1 cellular context compared by ENCODE assay signal in the genomic region with DNA sequence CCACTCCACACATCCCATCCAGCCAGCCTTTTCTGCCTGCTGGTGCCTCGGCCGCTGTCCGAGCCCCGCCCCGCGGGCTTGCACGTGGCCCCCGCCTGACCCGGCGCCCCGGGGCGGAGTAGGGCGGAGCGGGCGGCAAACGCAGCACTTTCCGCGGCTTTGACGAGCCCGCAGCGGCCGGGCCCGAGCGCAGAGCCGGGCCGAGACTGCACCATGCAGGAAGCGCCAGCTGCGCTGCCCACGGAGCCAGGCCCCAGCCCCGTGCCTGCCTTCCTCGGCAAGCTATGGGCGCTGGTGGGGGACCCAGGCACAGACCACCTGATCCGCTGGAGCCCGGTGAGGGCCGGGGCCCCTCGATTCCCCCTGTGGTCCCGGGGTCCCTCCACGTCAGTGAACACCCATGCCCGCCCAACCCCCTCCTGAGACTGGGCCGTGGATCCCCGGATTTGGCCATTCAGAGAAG.
TF ChIP-seq lines count a peak whose summit lies in the region.

A gene with protein sequence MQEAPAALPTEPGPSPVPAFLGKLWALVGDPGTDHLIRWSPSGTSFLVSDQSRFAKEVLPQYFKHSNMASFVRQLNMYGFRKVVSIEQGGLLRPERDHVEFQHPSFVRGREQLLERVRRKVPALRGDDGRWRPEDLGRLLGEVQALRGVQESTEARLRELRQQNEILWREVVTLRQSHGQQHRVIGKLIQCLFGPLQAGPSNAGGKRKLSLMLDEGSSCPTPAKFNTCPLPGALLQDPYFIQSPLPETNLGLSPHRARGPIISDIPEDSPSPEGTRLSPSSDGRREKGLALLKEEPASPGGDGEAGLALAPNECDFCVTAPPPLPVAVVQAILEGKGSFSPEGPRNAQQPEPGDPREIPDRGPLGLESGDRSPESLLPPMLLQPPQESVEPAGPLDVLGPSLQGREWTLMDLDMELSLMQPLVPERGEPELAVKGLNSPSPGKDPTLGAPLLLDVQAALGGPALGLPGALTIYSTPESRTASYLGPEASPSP (plus strand): TSS at position 147 of the 463 bp plus-strand sequence. CDS start 67 bp downstream, at position 214.

TF ChIP-seq in HepG2, 621 proteins besides CTCF, POLR2A, EP300 and RAD21 (continued from another document and continues in another):
- TF ChIP-seq, protein P1, sequence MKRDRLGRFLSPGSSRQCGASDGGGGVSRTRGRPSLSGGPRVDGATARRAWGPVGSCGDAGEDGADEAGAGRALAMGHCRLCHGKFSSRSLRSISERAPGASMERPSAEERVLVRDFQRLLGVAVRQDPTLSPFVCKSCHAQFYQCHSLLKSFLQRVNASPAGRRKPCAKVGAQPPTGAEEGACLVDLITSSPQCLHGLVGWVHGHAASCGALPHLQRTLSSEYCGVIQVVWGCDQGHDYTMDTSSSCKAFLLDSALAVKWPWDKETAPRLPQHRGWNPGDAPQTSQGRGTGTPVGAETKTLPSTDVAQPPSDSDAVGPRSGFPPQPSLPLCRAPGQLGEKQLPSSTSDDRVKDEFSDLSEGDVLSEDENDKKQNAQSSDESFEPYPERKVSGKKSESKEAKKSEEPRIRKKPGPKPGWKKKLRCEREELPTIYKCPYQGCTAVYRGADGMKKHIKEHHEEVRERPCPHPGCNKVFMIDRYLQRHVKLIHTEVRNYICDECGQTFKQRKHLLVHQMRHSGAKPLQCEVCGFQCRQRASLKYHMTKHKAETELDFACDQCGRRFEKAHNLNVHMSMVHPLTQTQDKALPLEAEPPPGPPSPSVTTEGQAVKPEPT (CRISPR knock-in tag; IDR thresholded peaks at IDR 0.05; ENCODE audit: low read depth): no peak
- TF ChIP-seq RXRA (CRISPR knock-in tag; IDR thresholded peaks at IDR 0.05) (peak; percentile 54; the same call in 1 of the 2 replicates), ZNF672 (CRISPR knock-in tag; IDR thresholded peaks at IDR 0.05) (peak; percentile 70; the same call in 1 of the 2 replicates), GATAD2A (CRISPR knock-in tag; IDR thresholded peaks at IDR 0.05) (0 out of 2 replicates have a peak, but pooled peaks have one; percentile 23), GATA4 (IDR thresholded peaks at IDR 0.05; ENCODE audit: borderline replicate concordance, low read depth) (no peak), ZMYM3 (CRISPR knock-in tag; IDR thresholded peaks at IDR 0.05) (no peak), ZNF841 (CRISPR knock-in tag; IDR thresholded peaks at IDR 0.05; ENCODE audit: borderline replicate concordance) (peak; percentile 82; the same call in 1 of the 2 replicates), ZNF724P (CRISPR knock-in tag; IDR thresholded peaks at IDR 0.05; ENCODE audit: borderline replicate concordance) (peak; percentile 91; the same call in 1 of the 2 replicates), ARNT2 (CRISPR knock-in tag; IDR thresholded peaks at IDR 0.05; ENCODE audit: low read depth) (peak; percentile 94), SMC3 (IDR thresholded peaks at IDR 0.05; ENCODE audit: low read length) (no peak), HES4 (CRISPR knock-in tag; IDR thresholded peaks at IDR 0.05; ENCODE audit: borderline replicate concordance) (peak; percentile 89; the same call in 1 of the 2 replicates), ZNF205 (CRISPR knock-in tag; IDR thresholded peaks at IDR 0.05) (peak; percentile 66), DNMT3B (CRISPR knock-in tag; conservative IDR thresholded peaks at IDR 0.05) (no peak), NCOA5 (CRISPR knock-in tag; IDR thresholded peaks at IDR 0.05) (no peak), ZNF768 (CRISPR knock-in tag; IDR thresholded peaks at IDR 0.05) (peak; percentile 49; the same call in 1 of the 2 replicates), ZNF552 (CRISPR knock-in tag; IDR thresholded peaks at IDR 0.05; ENCODE audit: borderline replicate concordance) (peak; percentile 75; the same call in 1 of the 2 replicates), ZNF501 (CRISPR knock-in tag; IDR thresholded peaks at IDR 0.05) (peak; percentile 63; the same call in 1 of the 2 replicates), CEBPB (IDR thresholded peaks at IDR 0.05; ENCODE audit: borderline replicate concordance, low read depth, low read length) (no peak), TEAD3 (CRISPR knock-in tag; optimal IDR thresholded peaks at IDR 0.05; ENCODE audit: borderline replicate concordance) (peak; percentile 63), SRSF4 (IDR thresholded peaks at IDR 0.05; ENCODE audit: low read depth, low read length, poor library complexity, severe bottlenecking) (no peak), ZNF607 (CRISPR knock-in tag; IDR thresholded peaks at IDR 0.05; ENCODE audit: borderline replicate concordance) (peak; percentile 95), JARID2 (CRISPR knock-in tag; IDR thresholded peaks at IDR 0.05; ENCODE audit: insufficient replicate concordance) (no peak), MZF1 (CRISPR knock-in tag; IDR thresholded peaks at IDR 0.05; ENCODE audit: borderline replicate concordance) (no peak), RXRB (CRISPR knock-in tag; IDR thresholded peaks at IDR 0.05; ENCODE audit: borderline replicate concordance) (peak; percentile 63; the same call in 1 of the 2 replicates), PHB2 (IDR thresholded peaks at IDR 0.05; ENCODE audit: partially characterized antibody) (no peak)
- TF ChIP-seq, protein P2, sequence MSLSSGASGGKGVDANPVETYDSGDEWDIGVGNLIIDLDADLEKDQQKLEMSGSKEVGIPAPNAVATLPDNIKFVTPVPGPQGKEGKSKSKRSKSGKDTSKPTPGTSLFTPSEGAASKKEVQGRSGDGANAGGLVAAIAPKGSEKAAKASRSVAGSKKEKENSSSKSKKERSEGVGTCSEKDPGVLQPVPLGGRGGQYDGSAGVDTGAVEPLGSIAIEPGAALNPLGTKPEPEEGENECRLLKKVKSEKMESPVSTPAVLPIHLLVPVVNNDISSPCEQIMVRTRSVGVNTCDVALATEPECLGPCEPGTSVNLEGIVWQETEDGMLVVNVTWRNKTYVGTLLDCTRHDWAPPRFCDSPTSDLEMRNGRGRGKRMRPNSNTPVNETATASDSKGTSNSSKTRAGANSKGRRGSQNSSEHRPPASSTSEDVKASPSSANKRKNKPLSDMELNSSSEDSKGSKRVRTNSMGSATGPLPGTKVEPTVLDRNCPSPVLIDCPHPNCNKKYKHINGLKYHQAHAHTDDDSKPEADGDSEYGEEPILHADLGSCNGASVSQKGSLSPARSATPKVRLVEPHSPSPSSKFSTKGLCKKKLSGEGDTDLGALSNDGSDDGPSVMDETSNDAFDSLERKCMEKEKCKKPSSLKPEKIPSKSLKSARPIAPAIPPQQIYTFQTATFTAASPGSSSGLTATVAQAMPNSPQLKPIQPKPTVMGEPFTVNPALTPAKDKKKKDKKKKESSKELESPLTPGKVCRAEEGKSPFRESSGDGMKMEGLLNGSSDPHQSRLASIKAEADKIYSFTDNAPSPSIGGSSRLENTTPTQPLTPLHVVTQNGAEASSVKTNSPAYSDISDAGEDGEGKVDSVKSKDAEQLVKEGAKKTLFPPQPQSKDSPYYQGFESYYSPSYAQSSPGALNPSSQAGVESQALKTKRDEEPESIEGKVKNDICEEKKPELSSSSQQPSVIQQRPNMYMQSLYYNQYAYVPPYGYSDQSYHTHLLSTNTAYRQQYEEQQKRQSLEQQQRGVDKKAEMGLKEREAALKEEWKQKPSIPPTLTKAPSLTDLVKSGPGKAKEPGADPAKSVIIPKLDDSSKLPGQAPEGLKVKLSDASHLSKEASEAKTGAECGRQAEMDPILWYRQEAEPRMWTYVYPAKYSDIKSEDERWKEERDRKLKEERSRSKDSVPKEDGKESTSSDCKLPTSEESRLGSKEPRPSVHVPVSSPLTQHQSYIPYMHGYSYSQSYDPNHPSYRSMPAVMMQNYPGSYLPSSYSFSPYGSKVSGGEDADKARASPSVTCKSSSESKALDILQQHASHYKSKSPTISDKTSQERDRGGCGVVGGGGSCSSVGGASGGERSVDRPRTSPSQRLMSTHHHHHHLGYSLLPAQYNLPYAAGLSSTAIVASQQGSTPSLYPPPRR (CRISPR knock-in tag; IDR thresholded peaks at IDR 0.05; ENCODE audit: borderline replicate concordance): peak; percentile 81
- TF ChIP-seq, protein P3, sequence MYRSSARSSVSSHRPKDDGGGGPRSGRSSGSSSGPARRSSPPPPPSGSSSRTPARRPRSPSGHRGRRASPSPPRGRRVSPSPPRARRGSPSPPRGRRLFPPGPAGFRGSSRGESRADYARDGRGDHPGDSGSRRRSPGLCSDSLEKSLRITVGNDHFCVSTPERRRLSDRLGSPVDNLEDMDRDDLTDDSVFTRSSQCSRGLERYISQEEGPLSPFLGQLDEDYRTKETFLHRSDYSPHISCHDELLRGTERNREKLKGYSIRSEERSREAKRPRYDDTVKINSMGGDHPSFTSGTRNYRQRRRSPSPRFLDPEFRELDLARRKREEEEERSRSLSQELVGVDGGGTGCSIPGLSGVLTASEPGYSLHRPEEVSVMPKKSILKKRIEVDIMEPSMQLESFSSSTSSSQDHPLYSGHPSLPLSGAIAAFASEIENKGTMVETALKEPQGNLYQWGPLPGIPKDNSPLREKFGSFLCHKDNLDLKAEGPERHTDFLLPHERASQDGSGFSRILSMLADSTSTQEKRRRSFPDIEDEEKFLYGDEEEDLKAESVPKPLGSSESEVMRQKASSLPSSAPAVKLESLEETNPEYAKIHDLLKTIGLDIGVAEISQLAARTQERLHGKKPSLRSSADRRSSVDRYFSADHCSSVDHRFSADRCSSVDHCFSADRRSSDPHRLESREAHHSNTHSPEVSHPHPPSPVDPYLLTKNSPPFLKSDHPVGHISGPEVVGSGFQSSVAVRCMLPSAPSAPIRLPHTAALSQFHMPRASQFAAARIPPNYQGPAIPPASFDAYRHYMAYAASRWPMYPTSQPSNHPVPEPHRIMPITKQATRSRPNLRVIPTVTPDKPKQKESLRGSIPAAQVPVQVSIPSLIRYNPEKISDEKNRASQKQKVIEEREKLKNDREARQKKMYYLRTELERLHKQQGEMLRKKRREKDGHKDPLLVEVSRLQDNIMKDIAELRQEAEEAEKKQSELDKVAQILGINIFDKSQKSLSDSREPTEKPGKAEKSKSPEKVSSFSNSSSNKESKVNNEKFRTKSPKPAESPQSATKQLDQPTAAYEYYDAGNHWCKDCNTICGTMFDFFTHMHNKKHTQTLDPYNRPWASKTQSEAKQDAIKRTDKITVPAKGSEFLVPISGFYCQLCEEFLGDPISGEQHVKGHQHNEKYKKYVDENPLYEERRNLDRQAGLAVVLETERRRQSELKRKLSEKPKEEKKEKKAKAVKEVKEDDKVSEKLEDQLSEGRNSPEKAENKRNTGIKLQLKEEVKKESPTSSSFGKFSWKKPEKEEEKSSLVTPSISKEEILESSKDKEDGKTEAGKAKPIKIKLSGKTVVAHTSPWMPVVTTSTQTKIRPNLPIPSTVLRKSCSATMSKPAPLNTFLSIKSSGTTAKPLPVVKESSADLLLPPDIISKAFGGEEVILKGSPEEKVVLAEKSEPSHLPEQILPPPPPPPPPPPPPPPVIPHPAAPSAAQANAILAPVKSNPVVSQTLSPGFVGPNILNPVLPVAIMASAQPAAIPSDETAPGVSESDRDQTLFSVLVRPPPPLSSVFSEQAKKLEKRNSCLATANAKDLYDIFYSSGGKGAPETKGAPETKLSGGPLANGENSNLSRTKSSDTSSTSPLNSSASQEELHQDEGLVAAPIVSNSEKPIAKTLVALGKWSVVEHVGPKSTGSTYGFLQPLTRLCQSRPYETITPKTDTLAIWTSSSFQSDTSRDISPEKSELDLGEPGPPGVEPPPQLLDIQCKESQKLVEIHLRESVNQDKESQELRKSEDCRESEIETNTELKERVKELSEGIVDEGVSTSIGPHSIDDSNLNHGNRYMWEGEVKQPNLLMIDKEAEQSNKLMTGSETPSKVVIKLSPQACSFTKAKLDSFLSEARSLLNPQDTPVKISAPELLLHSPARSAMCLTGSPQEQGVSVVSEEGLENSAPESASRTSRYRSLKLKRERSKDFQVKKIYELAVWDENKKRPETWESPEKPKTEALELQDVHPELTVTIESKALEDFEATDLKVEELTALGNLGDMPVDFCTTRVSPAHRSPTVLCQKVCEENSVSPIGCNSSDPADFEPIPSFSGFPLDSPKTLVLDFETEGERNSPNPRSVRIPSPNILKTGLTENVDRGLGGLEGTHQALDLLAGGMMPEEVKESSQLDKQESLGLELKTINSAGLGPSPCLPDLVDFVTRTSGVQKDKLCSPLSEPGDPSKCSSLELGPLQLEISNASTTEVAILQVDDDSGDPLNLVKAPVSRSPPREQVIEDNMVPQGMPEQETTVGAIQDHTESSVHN (CRISPR knock-in tag; IDR thresholded peaks at IDR 0.05): no peak
- TF ChIP-seq, protein P4, sequence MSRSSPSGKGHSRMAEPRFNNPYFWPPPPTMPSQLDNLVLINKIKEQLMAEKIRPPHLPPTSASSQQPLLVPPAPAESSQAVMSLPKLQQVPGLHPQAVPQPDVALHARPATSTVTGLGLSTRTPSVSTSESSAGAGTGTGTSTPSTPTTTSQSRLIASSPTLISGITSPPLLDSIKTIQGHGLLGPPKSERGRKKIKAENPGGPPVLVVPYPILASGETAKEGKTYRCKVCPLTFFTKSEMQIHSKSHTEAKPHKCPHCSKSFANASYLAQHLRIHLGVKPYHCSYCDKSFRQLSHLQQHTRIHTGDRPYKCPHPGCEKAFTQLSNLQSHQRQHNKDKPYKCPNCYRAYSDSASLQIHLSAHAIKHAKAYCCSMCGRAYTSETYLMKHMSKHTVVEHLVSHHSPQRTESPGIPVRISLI (CRISPR knock-in tag; IDR thresholded peaks at IDR 0.05; ENCODE audit: borderline replicate concordance): no peak; the same call in 1 of the 2 replicates
- TF ChIP-seq, protein P5, sequence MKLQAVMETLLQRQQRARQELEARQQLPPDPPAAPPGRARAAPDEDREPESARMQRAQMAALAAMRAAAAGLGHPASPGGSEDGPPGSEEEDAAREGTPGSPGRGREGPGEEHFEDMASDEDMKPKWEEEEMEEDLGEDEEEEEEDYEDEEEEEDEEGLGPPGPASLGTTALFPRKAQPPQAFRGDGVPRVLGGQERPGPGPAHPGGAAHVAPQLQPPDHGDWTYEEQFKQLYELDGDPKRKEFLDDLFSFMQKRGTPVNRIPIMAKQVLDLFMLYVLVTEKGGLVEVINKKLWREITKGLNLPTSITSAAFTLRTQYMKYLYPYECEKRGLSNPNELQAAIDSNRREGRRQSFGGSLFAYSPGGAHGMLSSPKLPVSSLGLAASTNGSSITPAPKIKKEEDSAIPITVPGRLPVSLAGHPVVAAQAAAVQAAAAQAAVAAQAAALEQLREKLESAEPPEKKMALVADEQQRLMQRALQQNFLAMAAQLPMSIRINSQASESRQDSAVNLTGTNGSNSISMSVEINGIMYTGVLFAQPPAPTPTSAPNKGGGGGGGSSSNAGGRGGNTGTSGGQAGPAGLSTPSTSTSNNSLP (IDR thresholded peaks at IDR 0.05; ENCODE audit: low read depth, low read length): no peak
- TF ChIP-seq, protein P6, sequence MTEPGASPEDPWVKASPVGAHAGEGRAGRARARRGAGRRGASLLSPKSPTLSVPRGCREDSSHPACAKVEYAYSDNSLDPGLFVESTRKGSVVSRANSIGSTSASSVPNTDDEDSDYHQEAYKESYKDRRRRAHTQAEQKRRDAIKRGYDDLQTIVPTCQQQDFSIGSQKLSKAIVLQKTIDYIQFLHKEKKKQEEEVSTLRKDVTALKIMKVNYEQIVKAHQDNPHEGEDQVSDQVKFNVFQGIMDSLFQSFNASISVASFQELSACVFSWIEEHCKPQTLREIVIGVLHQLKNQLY (CRISPR knock-in tag; IDR thresholded peaks at IDR 0.05): peak; percentile 100
- TF ChIP-seq, protein P7, sequence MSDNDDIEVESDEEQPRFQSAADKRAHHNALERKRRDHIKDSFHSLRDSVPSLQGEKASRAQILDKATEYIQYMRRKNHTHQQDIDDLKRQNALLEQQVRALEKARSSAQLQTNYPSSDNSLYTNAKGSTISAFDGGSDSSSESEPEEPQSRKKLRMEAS (IDR thresholded peaks at IDR 0.05): peak; percentile 98
